Comparison of ENCODE assay signal across 9 cellular contexts in genomic region chr17:81514735-81515529, GRCh38. TPM values are rescaled to one million over a fixed set of nuclear protein-coding genes. Genes with fewer than 3 reads are reported as not detected.
A peak's percentile ranks its signal among the peaks of the same experiment; 100 is the strongest.
DNase-seq lines count a peak whose midpoint lies in the region; ATAC-seq, FAIRE-seq and TF ChIP-seq lines count a peak whose summit lies in the region.
"Had no signal": no experiment of that assay in that cellular context is flagged by ENCODE, and none has a peak within 500 bp of the region (broad histone marks: within the 10 kb centered on the region; RNA-seq: fewer than 3 reads in every experiment).

No MANE protein-coding gene starts in this region.

- peak overlapping the region; percentile 46 to 90 for H3K9ac ChIP-seq in kidney (ENCODE audit: low read length in 2 of 2)

- POLR2A ChIA-PET in CD8-positive, alpha-beta T cell (lab: Charles Lee): interaction anchor here (1.0 kb wide), 1 partner anchor 86 kb away, joined by 5 read pairs; no protein-coding TSS in a partner anchor

- H3K4me1 Mint-ChIP-seq in CD8-positive, alpha-beta T cell (ENCODE audit: low read depth): peaks cover 47% of the 10 kb centered on the region

- no peaks in the 10 kb centered on the region for H3K9me3 Mint-ChIP-seq in CD8-positive, alpha-beta T cell

- intact Hi-C loops in CD8-positive, alpha-beta T cell (cut with DNase I, micrococcal nuclease): loop anchor here (1.0 to 10.0 kb wide), 11 partner anchors 37 to 1678 kb away; partner anchors contain the start of genes BAHCC1 (in 2 of the 2), CBX4 (in 1 of the 2), CCDC137 (in 1 of the 2) and CENPX (in 1 of the 2)
- intact Hi-C loops in kidney (cut with DNase I): no loop called here

- DNase-seq in CD8-positive, alpha-beta T cell: peak in 6 of 7 experiments; percentile 50 to 80 (median 64)
- peak; percentile 37 for DNase-seq in NCI-H1694 treated with DMSO at 0.1 percent for 48 hours (lab: John Stamatoyannopoulos, UW)
- DNase-seq in cerebellum (ENCODE audit: low spot score): peak; percentile 56
- DNase-seq in kidney: peak; percentile 96
- DNase-seq in stimulated activated CD4-positive, alpha-beta T cell treated with anti-CD3 and anti-CD28 coated beads, Interleukin-1b, Interleukin-23, amount 100 ng/mL, for 48 hours: peak; percentile 66

- H3K4me3 ChIP-seq in CD8-positive, alpha-beta T cell (ENCODE audit: low read depth, low read length): peak overlapping the region; percentile 80
- peak overlapping the region; percentile 73 to 76 for H3K4me3 ChIP-seq in kidney (ENCODE audit: low read length in 2 of 2)

- CTCF ChIA-PET in CD8-positive, alpha-beta T cell (lab: Charles Lee): interaction anchor here (0.7 kb wide), 1 partner anchor 87 kb away, joined by 5 read pairs; no protein-coding TSS in a partner anchor

- peak; percentile 19 for ATAC-seq in CD8-positive, alpha-beta T cell
- ATAC-seq in GM21723 (IDR thresholded peaks at IDR 0.05; ENCODE audit: unreplicated experiment): peak; percentile 21
- ATAC-seq in activated CD4-positive, CD25-positive, alpha-beta regulatory T cell treated with anti-CD3 and anti-CD28 coated beads, Interleukin-2, amount 50 U/mL, for 24 hours: peak; percentile 21 to 28
- ATAC-seq in GM19328 (IDR thresholded peaks at IDR 0.05; ENCODE audit: unreplicated experiment): no peak

- H3K27ac ChIP-seq in CD8-positive, alpha-beta T cell (ENCODE audit: low read depth, low read length): peak overlapping the region; percentile 56
- peak overlapping the region; percentile 99 for H3K27ac ChIP-seq in kidney (ENCODE audit: low read depth in 2 of 2, low read length in 2 of 2)

- peak overlapping the region; percentile 92 for H3K27ac Mint-ChIP-seq in CD8-positive, alpha-beta T cell

- H3K36me3 Mint-ChIP-seq in CD8-positive, alpha-beta T cell: peaks cover 25% of the 10 kb centered on the region

- peak overlapping the region; percentile 89 for H3K4me3 Mint-ChIP-seq in CD8-positive, alpha-beta T cell

- no peak for TF ChIP-seq CTCF in CD8-positive, alpha-beta T cell (IDR thresholded peaks at IDR 0.05)
- TF ChIP-seq CTCF in kidney (IDR thresholded peaks at IDR 0.05; ENCODE audit: borderline replicate concordance, extremely low read depth, insufficient read depth): no peak

- H3K36me3 ChIP-seq in CD8-positive, alpha-beta T cell (ENCODE audit: insufficient read depth, low read length): peaks cover 24% of the 10 kb centered on the region
- H3K36me3 ChIP-seq in kidney (ENCODE audit: control insufficient read depth in 1 of 2, insufficient read depth in 2 of 2, low read length in 2 of 2): peaks cover 11 to 20% of the 10 kb centered on the region in 2 donors

- peaks cover 48% of the 10 kb centered on the region for H3K4me1 ChIP-seq in CD8-positive, alpha-beta T cell (ENCODE audit: insufficient read depth, low read length)
- H3K4me1 ChIP-seq in kidney (ENCODE audit: control insufficient read depth in 1 of 2, insufficient read depth in 1 of 2, low read depth in 1 of 2, low read length in 2 of 2): peaks cover 3 to 36% of the 10 kb centered on the region in 2 donors

- no peaks in the 10 kb centered on the region for H3K9me3 ChIP-seq in CD8-positive, alpha-beta T cell (ENCODE audit: low read length)
- H3K9me3 ChIP-seq in kidney (ENCODE audit: control insufficient read depth in 1 of 2, low read length in 2 of 2): no peaks in the 10 kb centered on the region

- H3K27me3 Mint-ChIP-seq in CD8-positive, alpha-beta T cell (ENCODE audit: low read depth): no peaks in the 10 kb centered on the region

- no peak for FAIRE-seq in kidney (lab: Jason Lieb, UNC)
- FAIRE-seq: TTC549 had no signal

- H3K27me3 ChIP-seq in CD8-positive, alpha-beta T cell (ENCODE audit: insufficient read depth, low read length): no peaks in the 10 kb centered on the region

RNA-seq across cellular contexts. Expression of gene ACTG1, which starts 2.3 kb away (rescaled TPM):
- 1,000 to 10,000 TPM; 1,370 to 1,375 TPM for total RNA-seq in CD8-positive, alpha-beta T cell
- total RNA-seq in cerebellum (4,386 TPM), kidney (2,632 TPM)
- polyA plus RNA-seq in kidney (ENCODE audit: insufficient read depth, low read depth, low replicate concordance): 1,350 TPM

RNA-seq across cellular contexts. Expression of gene FSCN2, which starts 13.2 kb away (rescaled TPM):
- under 1 TPM; 0.36 to 0.38 TPM for total RNA-seq in CD8-positive, alpha-beta T cell
- total RNA-seq in cerebellum (4.0 TPM), kidney (3.8 TPM)
- 0.26 TPM for polyA plus RNA-seq in kidney (ENCODE audit: insufficient read depth, low read depth, low replicate concordance)

RNA-seq across cellular contexts. Expression of gene FAAP100, which starts 37.2 kb away (rescaled TPM):
- 10 to 100 TPM; 21.7 to 23.5 TPM for total RNA-seq in CD8-positive, alpha-beta T cell
- total RNA-seq in cerebellum: 25.8 TPM
- total RNA-seq in kidney: 28.6 TPM
- 13.2 TPM for polyA plus RNA-seq in kidney (ENCODE audit: insufficient read depth, low read depth, low replicate concordance)

Comparison
In these comparisons a context has a peak if more than half of its experiments do, and no peak if none do; other contexts are left out.
1. DNase-seq: peak in every context shown above with its lines; median percentile 96 in kidney; 66 in stimulated activated CD4-positive, alpha-beta T cell treated with anti-CD3 and anti-CD28 coated beads, Interleukin-1b, Interleukin-23, amount 100 ng/mL, for 48 hours; 64 in CD8-positive, alpha-beta T cell; 56 in cerebellum; 37 in NCI-H1694 treated with DMSO at 0.1 percent for 48 hours.